Comparison of ENCODE assay signal across 26 cellular contexts in the genomic region with DNA sequence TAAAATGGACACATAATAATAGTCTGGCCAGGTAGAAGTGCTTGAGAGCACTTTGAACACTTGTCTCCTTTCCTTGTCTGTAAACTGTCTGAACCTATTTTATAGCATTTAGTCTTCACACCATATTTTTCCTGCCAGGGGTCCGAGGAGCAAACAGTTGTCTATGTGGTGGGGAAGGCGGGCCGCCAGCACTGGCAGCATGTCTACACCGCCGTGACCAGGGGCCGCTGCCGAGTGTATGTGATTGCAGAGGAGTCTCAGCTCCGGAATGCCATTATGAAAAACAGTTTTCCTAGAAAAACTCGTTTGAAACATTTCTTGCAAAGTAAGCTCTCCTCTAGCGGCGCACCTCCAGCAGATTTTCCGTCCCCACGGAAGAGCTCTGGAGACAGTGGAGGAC.
"Had no signal": no experiment of that assay in that cellular context is flagged by ENCODE, and none has a peak within 500 bp of the region (broad histone marks: within the 10 kb centered on the region; RNA-seq: fewer than 3 reads in every experiment).

No MANE protein-coding gene starts in this region.

- H3K9me3 ChIP-seq: left ventricle myocardium inferior, mucosa of descending colon, pancreas, prostate gland, suprapubic skin, thoracic aorta, tibial artery, upper lobe of right lung had no signal

- H3K4me3 Mint-ChIP-seq: naive thymus-derived CD4-positive, alpha-beta T cell; natural killer cell treated with Interleukin-12 subunit alpha and Interleukin-12 subunit beta and Interleukin-15 and Interleukin-18, amount 100 ng/mL, for 72 hours; stimulated activated effector memory CD8-positive, alpha-beta T cell treated with anti-CD3 and anti-CD28 coated beads, Interleukin-12 subunit alpha, Interleukin-12 subunit beta, amount 100 ng/mL, for 72 hours; stimulated activated naive CD8-positive, alpha-beta T cell treated with anti-CD3 and anti-CD28 coated beads, Interleukin-15, Interleukin-2, amounts not matched to agents 100 ng/mL and 50 ng/mL, for 24 hours had no signal

- H3K4me3 ChIP-seq: hepatocyte, left ventricle myocardium inferior, lung, mucosa of descending colon, pancreas, prostate gland, skin epidermis, suprapubic skin, thoracic aorta, tibial artery, upper lobe of right lung had no signal

- H3K27me3 Mint-ChIP-seq: naive thymus-derived CD4-positive, alpha-beta T cell; natural killer cell treated with Interleukin-12 subunit alpha and Interleukin-12 subunit beta and Interleukin-15 and Interleukin-18, amount 100 ng/mL, for 72 hours; stimulated activated naive CD8-positive, alpha-beta T cell treated with anti-CD3 and anti-CD28 coated beads, Interleukin-15, Interleukin-2, amounts not matched to agents 100 ng/mL and 50 ng/mL, for 24 hours had no signal

- H3K36me3 ChIP-seq: pancreas, prostate gland, thoracic aorta had no signal

- H3K27ac Mint-ChIP-seq: natural killer cell treated with Interleukin-12 subunit alpha and Interleukin-12 subunit beta and Interleukin-15 and Interleukin-18, amount 100 ng/mL, for 72 hours had no signal

- ATAC-seq: mucosa of descending colon; naive thymus-derived CD4-positive, alpha-beta T cell; natural killer cell treated with Interleukin-12 subunit alpha and Interleukin-12 subunit beta and Interleukin-15 and Interleukin-18, amount 100 ng/mL, for 72 hours; pancreas; sciatic nerve; upper lobe of right lung had no signal

- FAIRE-seq: urothelium cell line had no signal

- H3K27ac ChIP-seq: hepatocyte, left ventricle myocardium inferior, pancreas, prostate gland, skin epidermis, suprapubic skin, thoracic aorta, tibial artery, upper lobe of right lung had no signal

- H3K9me3 Mint-ChIP-seq: naive thymus-derived CD4-positive, alpha-beta T cell; natural killer cell treated with Interleukin-12 subunit alpha and Interleukin-12 subunit beta and Interleukin-15 and Interleukin-18, amount 100 ng/mL, for 72 hours; stimulated activated effector memory CD8-positive, alpha-beta T cell treated with anti-CD3 and anti-CD28 coated beads, Interleukin-12 subunit alpha, Interleukin-12 subunit beta, amount 100 ng/mL, for 72 hours; stimulated activated naive CD8-positive, alpha-beta T cell treated with anti-CD3 and anti-CD28 coated beads, Interleukin-15, Interleukin-2, amounts not matched to agents 100 ng/mL and 50 ng/mL, for 24 hours had no signal

- H3K27me3 ChIP-seq: hepatocyte, pancreas, suprapubic skin, tibial artery, upper lobe of right lung had no signal

- DNase-seq: islet precursor cell; left ventricle myocardium inferior; midbrain; mucosa of descending colon; naive thymus-derived CD4-positive, alpha-beta T cell; nucleus accumbens; pancreas; posterior cingulate gyrus; retina; right cardiac atrium; stimulated activated CD4-positive, alpha-beta T cell treated with anti-CD3 and anti-CD28 coated beads, Interleukin-4, amount 100 ng/mL, for 24 hours; stimulated activated naive CD4-positive, alpha-beta T cell; tibial artery; trophoblast cell; upper lobe of right lung had no signal

- H3K4me1 ChIP-seq: pancreas, prostate gland, suprapubic skin, tibial artery, upper lobe of right lung had no signal
